In the genomic region with DNA sequence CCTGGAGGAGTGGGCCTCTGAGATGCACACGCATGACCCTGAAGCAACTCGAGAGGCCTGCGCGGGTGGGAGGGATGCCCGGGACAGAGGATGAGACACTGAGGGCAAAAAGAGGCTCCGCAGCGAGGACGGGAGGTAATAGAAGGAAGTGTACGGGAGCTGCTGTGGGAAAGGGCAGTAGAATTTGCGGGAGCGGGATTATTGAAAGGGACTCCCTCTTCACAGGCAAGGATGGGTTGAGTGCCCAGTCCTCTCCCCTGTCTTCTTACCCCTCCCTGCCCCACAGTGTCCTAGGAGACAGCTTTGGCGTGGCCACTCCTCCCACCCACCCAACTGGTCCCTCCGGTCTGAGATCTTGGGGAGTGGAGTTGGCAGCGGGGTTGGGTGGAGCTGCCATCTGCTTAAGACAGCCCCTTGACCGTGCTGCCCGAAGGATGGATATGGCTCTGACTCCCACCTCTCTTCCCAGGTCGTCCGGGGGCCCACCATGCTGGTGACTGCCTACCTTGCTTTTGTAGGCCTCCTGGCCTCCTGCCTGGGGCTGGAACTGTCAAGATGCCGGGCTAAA, we compare ENCODE assay signal across 9 cellular contexts. TPM values are rescaled to one million over a fixed set of nuclear protein-coding genes. Genes with fewer than 3 reads are reported as not detected.
A peak's percentile ranks its signal among the peaks of the same experiment; 100 is the strongest.
DNase-seq lines count a peak whose midpoint lies in the region; ATAC-seq and TF ChIP-seq lines count a peak whose summit lies in the region.
"Had no signal": no experiment of that assay in that cellular context is flagged by ENCODE, and none has a peak within 500 bp of the region (broad histone marks: within the 10 kb centered on the region; RNA-seq: fewer than 3 reads in every experiment).

No MANE protein-coding gene starts in this region.

- POLR2A ChIA-PET in A673 (lab: Charles Lee; ENCODE audit: low non-redundant PET): no interaction called here
- POLR2A ChIA-PET in activated B cell treated with CpG ODN at 0.5 μM for 24 hours (lab: Charles Lee): interaction anchor here (0.6 to 2.6 kb wide), 7 partner anchors 15 to 73 kb away, joined by 3 to 12 read pairs (median 7); a partner anchor contains a TSS

- peaks cover 6% of the 10 kb centered on the region for H3K4me1 ChIP-seq in A673 (ENCODE audit: insufficient read depth, low read length, poor library complexity, severe bottlenecking)

- no peaks in the 10 kb centered on the region for H3K36me3 ChIP-seq in A673 (ENCODE audit: insufficient read depth, low read length, poor library complexity, severe bottlenecking)

- ATAC-seq in activated B cell treated with CpG ODN at 0.5 μM for 24 hours (ENCODE audit: low read depth) (no peak), HG03378 (IDR thresholded peaks at IDR 0.05; ENCODE audit: unreplicated experiment) (no peak)

- H3K9me3 Mint-ChIP-seq in activated B cell treated with CpG ODN at 0.5 μM for 24 hours (no peaks in the 10 kb centered on the region), progenitor cell of endocrine pancreas (ENCODE audit: low read depth) (no peaks in the 10 kb centered on the region)

- H3K27ac Mint-ChIP-seq in activated B cell treated with CpG ODN at 0.5 μM for 24 hours (peak overlapping the region; percentile 90), progenitor cell of endocrine pancreas (peak overlapping the region; percentile 98)

- no peak for DNase-seq in A673 (ENCODE audit: low spot score)
- peak; percentile 23 for DNase-seq in HCEC 1CT
- DNase-seq in activated B cell treated with CpG ODN at 0.5 μM for 24 hours: no peak
- DNase-seq in glomerular visceral epithelial cell (ENCODE audit: extremely low spot score): peak; percentile 12
- no peak for DNase-seq in progenitor cell of endocrine pancreas (ENCODE audit: low spot score, unreplicated experiment)
- DNase-seq in NCI-H774 (lab: John Stamatoyannopoulos, UW): no peak
- no peak for DNase-seq in T1000 (lab: John Stamatoyannopoulos, UW)

- H3K27me3 ChIP-seq in A673 (replicated peaks; ENCODE audit: insufficient read depth, low read depth, low read length, poor library complexity): no peaks in the 10 kb centered on the region

- TF ChIP-seq CTCF in A673 (conservative IDR thresholded peaks at IDR 0.05; ENCODE audit: low read depth, low read length) (no peak), activated B cell treated with CpG ODN at 0.5 μM for 24 hours (IDR thresholded peaks at IDR 0.05) (no peak), progenitor cell of endocrine pancreas (IDR thresholded peaks at IDR 0.05; ENCODE audit: unreplicated experiment) (no peak)

- intact Hi-C loops in A673 (cut with micrococcal nuclease; ENCODE audit: unreplicated experiment) (no loop called here), activated B cell treated with CpG ODN at 0.5 μM for 24 hours (cut with micrococcal nuclease) (loop anchor here (1.0 kb wide), 4 partner anchors 16 to 69 kb away; a partner anchor contains a TSS)

- H3K27me3 Mint-ChIP-seq in activated B cell treated with CpG ODN at 0.5 μM for 24 hours (no peaks in the 10 kb centered on the region), progenitor cell of endocrine pancreas (no peaks in the 10 kb centered on the region)

- H3K27ac ChIP-seq in A673 (ENCODE audit: low read depth, low read length, poor library complexity, severe bottlenecking): peak overlapping the region; percentile 68

- H3K4me1 Mint-ChIP-seq in activated B cell treated with CpG ODN at 0.5 μM for 24 hours (peaks cover 50% of the 10 kb centered on the region), progenitor cell of endocrine pancreas (ENCODE audit: low read depth) (peaks cover 18% of the 10 kb centered on the region)

- TSS peak; percentile 73 for BruUV-seq in A673 (replicated peaks; lab: Mats Ljungman, UMichigan)

- H3K4me3 ChIP-seq in A673 (ENCODE audit: low read depth, low read length, poor library complexity, severe bottlenecking): peak overlapping the region; percentile 82

- CTCF ChIA-PET in A673 (lab: Charles Lee): no interaction called here
- CTCF ChIA-PET in activated B cell treated with CpG ODN at 0.5 μM for 24 hours (lab: Charles Lee): interaction anchor here (2.2 to 4.4 kb wide), 2 partner anchors 16 to 39 kb away, joined by 19 to 27 read pairs; a partner anchor contains a TSS

- no peaks in the 10 kb centered on the region for H3K9me3 ChIP-seq in A673 (ENCODE audit: low read depth, low read length, poor library complexity, severe bottlenecking)

- H3K36me3 Mint-ChIP-seq in activated B cell treated with CpG ODN at 0.5 μM for 24 hours (ENCODE audit: low read depth): peaks cover 18% of the 10 kb centered on the region
- no peaks in the 10 kb centered on the region for H3K36me3 Mint-ChIP-seq in progenitor cell of endocrine pancreas (ENCODE audit: insufficient read depth)

- H3K4me3 Mint-ChIP-seq in activated B cell treated with CpG ODN at 0.5 μM for 24 hours (peak overlapping the region; percentile 98), progenitor cell of endocrine pancreas (ENCODE audit: low read depth) (peak overlapping the region; percentile 94)

RNA-seq across cellular contexts. Expression of a gene that starts 15.7 kb away (rescaled TPM):
- 99.1 and 105 TPM in 2 replicates for total RNA-seq in A673 (2021)
- total RNA-seq in activated B cell treated with CpG ODN at 0.5 μM for 24 hours: 6.2 and 8.2 TPM in 2 replicates
- total RNA-seq in progenitor cell of endocrine pancreas: 24.3 and 27.1 TPM in 2 replicates

RNA-seq across cellular contexts. Expression of a gene that starts 20.4 kb away (rescaled TPM):
- total RNA-seq in A673 (2021) (14.0 and 20.3 TPM in 2 replicates), activated B cell treated with CpG ODN at 0.5 μM for 24 hours (5.5 and 7.5 TPM in 2 replicates), progenitor cell of endocrine pancreas (4.9 and 5.2 TPM in 2 replicates)

RNA-seq across cellular contexts. Expression of a gene that starts 42.9 kb away (rescaled TPM):
- total RNA-seq in A673 (2021) (268 and 288 TPM in 2 replicates), activated B cell treated with CpG ODN at 0.5 μM for 24 hours (486 and 578 TPM in 2 replicates), progenitor cell of endocrine pancreas (377 and 379 TPM in 2 replicates)

RNA-seq across cellular contexts. Expression of a gene that starts 45.4 kb away (rescaled TPM):
- 0.43 TPM in 1 of 2 replicates, not detected in the other for total RNA-seq in A673 (2021)
- 137 and 139 TPM in 2 replicates for total RNA-seq in activated B cell treated with CpG ODN at 0.5 μM for 24 hours
- 0.29 and 0.93 TPM in 2 replicates for total RNA-seq in progenitor cell of endocrine pancreas
- total RNA-seq: frontal cortex had no signal

RNA-seq across cellular contexts. Expression of a gene that starts 47.1 kb away (rescaled TPM):
- 102 and 111 TPM in 2 replicates for total RNA-seq in A673 (2021)
- 59.1 and 65.3 TPM in 2 replicates for total RNA-seq in activated B cell treated with CpG ODN at 0.5 μM for 24 hours
- 58.9 and 60.7 TPM in 2 replicates for total RNA-seq in progenitor cell of endocrine pancreas

Comparison
In these comparisons a context has a peak if more than half of its experiments do, and no peak if none do; other contexts are left out.
1. DNase-seq: peak in HCEC 1CT (single experiment) and glomerular visceral epithelial cell (single experiment); none in A673 (single experiment), activated B cell treated with CpG ODN at 0.5 μM for 24 hours (single experiment), progenitor cell of endocrine pancreas (single experiment), NCI-H774 (single experiment) and T1000 (single experiment).